ENCODE assay signal across 8 cellular contexts in genomic region chr1:180953791-180954721, GRCh38. TPM values are rescaled to one million over a fixed set of nuclear protein-coding genes. Genes with fewer than 3 reads are reported as not detected.
A peak's percentile ranks its signal among the peaks of the same experiment; 100 is the strongest.
DNase-seq lines count a peak whose midpoint lies in the region; ATAC-seq and TF ChIP-seq lines count a peak whose summit lies in the region.

No MANE protein-coding gene starts in this region.

- H3K9me2 ChIP-seq in SK-N-SH, result no peaks in the 10 kb centered on the region

- H3K4me3 ChIP-seq in SK-N-SH (ENCODE audit: low read depth in 2 of 2, low read length in 1 of 2), result no peak overlapping the region
- H3K4me3 ChIP-seq in WI38 (ENCODE audit: low read depth, low read length), result peak overlapping the region; percentile 50
- H3K4me3 ChIP-seq in breast epithelium, result peak overlapping the region; percentile 57 to 76 (median 63)
- H3K4me3 ChIP-seq in lower leg skin (ENCODE audit: low read depth, poor library complexity, severe bottlenecking), result peak overlapping the region; percentile 10

- POLR2A ChIA-PET in SK-N-SH (lab: Yijun Ruan, JAX), result no interaction called here

- H3K36me3 ChIP-seq in SK-N-SH (replicated peaks in 1 of 2; ENCODE audit: control insufficient read depth in 1 of 2, insufficient read depth in 2 of 2, low read length in 1 of 2), result peaks cover 3 to 43% of the 10 kb centered on the region in 2 experiments
- H3K36me3 ChIP-seq in breast epithelium, result no peaks in the 10 kb centered on the region

- TF ChIP-seq POLR2A in breast epithelium (IDR thresholded peaks at IDR 0.05) (no peak), lower leg skin (IDR thresholded peaks at IDR 0.05) (no peak)

- TF ChIP-seq CTCF in SK-N-SH (IDR thresholded peaks at IDR 0.05) (no peak), WI38 (IDR thresholded peaks at IDR 0.05; ENCODE audit: low read depth, low read length) (no peak), breast epithelium (IDR thresholded peaks at IDR 0.05) (no peak), lower leg skin (IDR thresholded peaks at IDR 0.05) (no peak)

- no peak for TF ChIP-seq EP300 in SK-N-SH (IDR thresholded peaks at IDR 0.05; ENCODE audit: borderline replicate concordance in 1 of 2, low read depth in 1 of 2, low read length in 1 of 2)

- ATAC-seq in SK-N-SH treated with all-trans-retinoic acid at 6 μM for 48 hours, result no peak
- peak; percentile 52 for ATAC-seq in HG03108 (IDR thresholded peaks at IDR 0.05; ENCODE audit: unreplicated experiment)

- H3F3A ChIP-seq in SK-N-SH (replicated peaks; ENCODE audit: insufficient read depth), result no peaks in the 10 kb centered on the region

- H3K27ac ChIP-seq in SK-N-SH (ENCODE audit: low read depth in 2 of 2, low read length in 1 of 2) (no peak overlapping the region; a peak in 1 of 4 replicates), breast epithelium (peak overlapping the region; percentile 22 to 76)

- H3K9me3 ChIP-seq in SK-N-SH, result no peaks in the 10 kb centered on the region
- no peaks in the 10 kb centered on the region for H3K9me3 ChIP-seq in breast epithelium

- CTCF ChIA-PET in SK-N-SH (lab: Yijun Ruan, JAX), result interaction anchor here (0.7 to 1.4 kb wide), 6 partner anchors 9 to 188 kb away, joined by 3 to 4 read pairs (median 3); no protein-coding TSS in a partner anchor

- peak; percentile 39 for DNase-seq in SK-N-SH
- no peak for DNase-seq in breast epithelium (ENCODE audit: low spot score in 2 of 2)
- peak in 1 of 2 donors; percentile 93 for DNase-seq in lower leg skin (ENCODE audit: low spot score in 2 of 2)
- peak; percentile 41 for DNase-seq in stimulated activated CD8-positive, alpha-beta memory T cell treated with anti-CD3 and anti-CD28 coated beads, Interleukin-15, amount 100 ng/mL, for 1 hour (ENCODE audit: low read depth)
- no peak for DNase-seq in KG1 (lab: John Stamatoyannopoulos, UW)

- H2AFZ ChIP-seq in SK-N-SH (ENCODE audit: low read depth), result no peak overlapping the region

- no peaks in the 10 kb centered on the region for H3K79me2 ChIP-seq in SK-N-SH (ENCODE audit: insufficient read depth)

- peaks cover 0 to 9% of the 10 kb centered on the region in 2 experiments; a peak in 1 of 4 replicates for H3K4me1 ChIP-seq in SK-N-SH (ENCODE audit: control insufficient read depth in 1 of 2, insufficient read depth in 2 of 2, low read depth in 1 of 2, low read length in 1 of 2)
- peaks cover 2 to 18% of the 10 kb centered on the region in 2 donors for H3K4me1 ChIP-seq in breast epithelium

- no peak for TF ChIP-seq RAD21 in SK-N-SH (IDR thresholded peaks at IDR 0.05; ENCODE audit: low read length)

- H3K9ac ChIP-seq in SK-N-SH, result no peak overlapping the region

- no peaks in the 10 kb centered on the region for H4K20me1 ChIP-seq in SK-N-SH (ENCODE audit: insufficient read depth)

- H3K4me2 ChIP-seq in SK-N-SH, result no peak overlapping the region

- intact Hi-C loops in breast epithelium (cut with DNase I; ENCODE audit: low total_unique reads) (no loop called here), lower leg skin (cut with DNase I; ENCODE audit: low total_unique reads) (no loop called here)

- 89% methylated on average over 23 of the region's 94 CpGs for WGBS in SK-N-SH (ENCODE audit: low lambda C conversion rate)
- 23 to 25% methylated on average over 27 to 52 of the region's 94 CpGs for WGBS in lower leg skin, 2 donors

- H3K27me3 ChIP-seq in SK-N-SH (ENCODE audit: insufficient read depth) (no peaks in the 10 kb centered on the region), breast epithelium (no peaks in the 10 kb centered on the region)

TF ChIP-seq in SK-N-SH, 30 proteins besides CTCF, POLR2A, EP300 and RAD21 (continues in another document):
- TF ChIP-seq TAF1 (IDR thresholded peaks at IDR 0.05; ENCODE audit: borderline replicate concordance, low read depth, low read length) (no peak), MAX (IDR thresholded peaks at IDR 0.05; ENCODE audit: low read depth) (no peak), USF2 (IDR thresholded peaks at IDR 0.05; ENCODE audit: borderline replicate concordance, low read depth, low read length) (no peak), FOXJ3 (CRISPR knock-in tag; IDR thresholded peaks at IDR 0.05) (no peak), JUND (IDR thresholded peaks at IDR 0.05) (no peak), EZH2phosphoT487 (IDR thresholded peaks at IDR 0.05; ENCODE audit: borderline replicate concordance, low read depth) (no peak), YY1 (IDR thresholded peaks at IDR 0.05; ENCODE audit: low read depth) (no peak), RXRA (IDR thresholded peaks at IDR 0.05; ENCODE audit: borderline replicate concordance, low read depth) (no peak), MEF2A (IDR thresholded peaks at IDR 0.05; ENCODE audit: borderline replicate concordance, low read depth) (no peak)
- TF ChIP-seq, protein P1, sequence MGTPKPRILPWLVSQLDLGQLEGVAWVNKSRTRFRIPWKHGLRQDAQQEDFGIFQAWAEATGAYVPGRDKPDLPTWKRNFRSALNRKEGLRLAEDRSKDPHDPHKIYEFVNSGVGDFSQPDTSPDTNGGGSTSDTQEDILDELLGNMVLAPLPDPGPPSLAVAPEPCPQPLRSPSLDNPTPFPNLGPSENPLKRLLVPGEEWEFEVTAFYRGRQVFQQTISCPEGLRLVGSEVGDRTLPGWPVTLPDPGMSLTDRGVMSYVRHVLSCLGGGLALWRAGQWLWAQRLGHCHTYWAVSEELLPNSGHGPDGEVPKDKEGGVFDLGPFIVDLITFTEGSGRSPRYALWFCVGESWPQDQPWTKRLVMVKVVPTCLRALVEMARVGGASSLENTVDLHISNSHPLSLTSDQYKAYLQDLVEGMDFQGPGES (IDR thresholded peaks at IDR 0.05; ENCODE audit: low read depth, low read length), result no peak

TF ChIP-seq in SK-N-SH treated with all-trans-retinoic acid at 6 μM for 48 hours, 23 proteins besides CTCF, POLR2A, EP300 and RAD21 (continues in another document):
- no peak for TF ChIP-seq ISL1 (CRISPR knock-in tag; IDR thresholded peaks at IDR 0.05)
- TF ChIP-seq GLIS3 (CRISPR knock-in tag; IDR thresholded peaks at IDR 0.05), result no peak
- no peak for TF ChIP-seq RARB (CRISPR knock-in tag; IDR thresholded peaks at IDR 0.05)
- TF ChIP-seq ESRRG (CRISPR knock-in tag; IDR thresholded peaks at IDR 0.05), result no peak
- TF ChIP-seq OSR1 (CRISPR knock-in tag; IDR thresholded peaks at IDR 0.05), result no peak
- TF ChIP-seq ARNTL (CRISPR knock-in tag; IDR thresholded peaks at IDR 0.05; ENCODE audit: borderline replicate concordance, low read depth), result no peak
- no peak for TF ChIP-seq ZNF8 (CRISPR knock-in tag; IDR thresholded peaks at IDR 0.05)
- TF ChIP-seq ZNF565 (CRISPR knock-in tag; conservative IDR thresholded peaks at IDR 0.05; ENCODE audit: low read depth), result no peak
- no peak for TF ChIP-seq PATZ1 (CRISPR knock-in tag; IDR thresholded peaks at IDR 0.05; ENCODE audit: borderline replicate concordance)
- no peak for TF ChIP-seq CSDC2 (CRISPR knock-in tag; IDR thresholded peaks at IDR 0.05)
- TF ChIP-seq ZC3H10 (CRISPR knock-in tag; IDR thresholded peaks at IDR 0.05), result no peak
- no peak for TF ChIP-seq SNAI2 (CRISPR knock-in tag; IDR thresholded peaks at IDR 0.05)
- no peak for TF ChIP-seq ZNF70 (CRISPR knock-in tag; IDR thresholded peaks at IDR 0.05)
- TF ChIP-seq ZFP3 (CRISPR knock-in tag; IDR thresholded peaks at IDR 0.05), result no peak
- TF ChIP-seq, protein P2, sequence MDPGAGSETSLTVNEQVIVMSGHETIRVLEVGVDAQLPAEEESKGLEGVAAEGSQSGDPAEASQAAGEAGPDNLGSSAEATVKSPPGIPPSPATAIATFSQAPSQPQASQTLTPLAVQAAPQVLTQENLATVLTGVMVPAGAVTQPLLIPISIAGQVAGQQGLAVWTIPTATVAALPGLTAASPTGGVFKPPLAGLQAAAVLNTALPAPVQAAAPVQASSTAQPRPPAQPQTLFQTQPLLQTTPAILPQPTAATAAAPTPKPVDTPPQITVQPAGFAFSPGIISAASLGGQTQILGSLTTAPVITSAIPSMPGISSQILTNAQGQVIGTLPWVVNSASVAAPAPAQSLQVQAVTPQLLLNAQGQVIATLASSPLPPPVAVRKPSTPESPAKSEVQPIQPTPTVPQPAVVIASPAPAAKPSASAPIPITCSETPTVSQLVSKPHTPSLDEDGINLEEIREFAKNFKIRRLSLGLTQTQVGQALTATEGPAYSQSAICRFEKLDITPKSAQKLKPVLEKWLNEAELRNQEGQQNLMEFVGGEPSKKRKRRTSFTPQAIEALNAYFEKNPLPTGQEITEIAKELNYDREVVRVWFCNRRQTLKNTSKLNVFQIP (CRISPR knock-in tag; IDR thresholded peaks at IDR 0.05; ENCODE audit: borderline replicate concordance, low read depth), result no peak

RNA-seq across cellular contexts. Expression of gene KIAA1614, which starts 41.4 kb away (rescaled TPM):
- 1.1 and 1.2 TPM in 2 replicates for polyA plus RNA-seq in SK-N-SH (2012; rRNA removed)
- polyA plus RNA-seq in SK-N-SH (2012; cell fraction: cytosol; rRNA removed), result 0.80 and 1.4 TPM in 2 replicates
- 3.0 and 3.7 TPM in 2 replicates for polyA plus RNA-seq in SK-N-SH (2012; cell fraction: nucleus; rRNA removed)
- total RNA-seq in breast epithelium, result 1 to 10 TPM; 2.3 to 9.1 (median 4.3) TPM
- 1 to 10 TPM; 1.0 to 8.5 (median 3.5) TPM for total RNA-seq in lower leg skin

Comparison
In these comparisons a context has a peak if more than half of its experiments do, and no peak if none do; other contexts are left out.
1. DNase-seq: peak in SK-N-SH (single experiment) and stimulated activated CD8-positive, alpha-beta memory T cell treated with anti-CD3 and anti-CD28 coated beads, Interleukin-15, amount 100 ng/mL, for 1 hour (single experiment); none in breast epithelium (0 of 2) and KG1 (single experiment).
2. H3K27ac ChIP-seq: peak in breast epithelium (2 of 2); none in SK-N-SH (0 of 2).
3. H3K4me3 ChIP-seq: peak in WI38 (single experiment), breast epithelium (3 of 3) and lower leg skin (single experiment); none in SK-N-SH (0 of 2).